ENCODE assay signal across 11 cellular contexts in genomic region chr11:57279131-57279530, GRCh38. TPM values are rescaled to one million over a fixed set of nuclear protein-coding genes. Genes with fewer than 3 reads are reported as not detected.
DNase-seq lines count a peak whose midpoint lies in the region; ATAC-seq and TF ChIP-seq lines count a peak whose summit lies in the region.
"Had no signal": no experiment of that assay in that cellular context is flagged by ENCODE, and none has a peak within 500 bp of the region (broad histone marks: within the 10 kb centered on the region; RNA-seq: fewer than 3 reads in every experiment).

No MANE protein-coding gene starts in this region.

- no peak overlapping the region for H3K9ac ChIP-seq in mammary epithelial cell (ENCODE audit: insufficient read depth, low read length)

- H3K4me1 ChIP-seq in mammary epithelial cell (ENCODE audit: insufficient read depth, low read length): peaks cover 36% of the 10 kb centered on the region

- H3K27ac ChIP-seq in mammary epithelial cell (ENCODE audit: insufficient read depth, low read depth, low read length): peak overlapping the region; percentile 40

- no peak for TF ChIP-seq CTCF in mammary epithelial cell (conservative IDR thresholded peaks at IDR 0.05 in 1 of 2, IDR thresholded peaks at IDR 0.05 in 1 of 2; ENCODE audit: extremely low read depth in 1 of 2, insufficient read depth in 1 of 2, low read depth in 1 of 2, low read length in 2 of 2)

- H3K9me3 ChIP-seq in mammary epithelial cell (replicated peaks; ENCODE audit: insufficient read depth, low read length): no peaks in the 10 kb centered on the region

- H2AFZ ChIP-seq in mammary epithelial cell (ENCODE audit: low read depth, low read length): no peak overlapping the region

- H3K27me3 ChIP-seq in mammary epithelial cell (ENCODE audit: insufficient read depth, low read length): no peaks in the 10 kb centered on the region

- H3K4me3 ChIP-seq in mammary epithelial cell (replicated peaks in 1 of 3; ENCODE audit: insufficient read depth in 1 of 3, low read depth in 2 of 3, low read length in 3 of 3): no peak overlapping the region

- no peaks in the 10 kb centered on the region for H3K79me2 ChIP-seq in mammary epithelial cell (ENCODE audit: insufficient read depth, low read length)

- 97% methylated on average over 5 of the region's 5 CpGs for WGBS in mammary epithelial cell (ENCODE audit: low coverage, missing lambda C conversion rate)

- in situ Hi-C loops in mammary epithelial cell (cut with MboI; ENCODE audit: low sequenced_read_pairs in 2 of 2): loop anchor here in 1 of 2 donors (10.0 kb wide), 1 partner anchor 144 kb away; no protein-coding TSS in a partner anchor

- peak overlapping the region; percentile 15 for H3K4me2 ChIP-seq in mammary epithelial cell (ENCODE audit: insufficient read depth, low read depth, low read length)

- intact Hi-C loops in mammary epithelial cell (cut with micrococcal nuclease): loop anchor here (1.0 kb wide), 3 partner anchors 14 to 46 kb away; no protein-coding TSS in a partner anchor

- DNase-seq in EL: peak; percentile 27
- DNase-seq in mammary epithelial cell: no peak
- peak; percentile 74 for DNase-seq in iris pigment epithelial cell (ENCODE audit: low read depth)
- DNase-seq in activated CD8-positive, alpha-beta memory T cell treated with anti-CD3 and anti-CD28 coated beads for 24 hours: no peak
- no peak for DNase-seq in NCI-H2029 (lab: John Stamatoyannopoulos, UW)
- DNase-seq: activated CD4-positive, alpha-beta T cell treated with anti-CD3 and anti-CD28 coated beads for 48 hours; NCI-H1048; NK-92 treated with Interleukin-12 subunit alpha and Interleukin-12 subunit beta, amount 100 ng/mL, for 24 hours; stimulated activated CD4-positive, alpha-beta T cell treated with anti-CD3 and anti-CD28 coated beads, Interleukin-15, amount 100 ng/mL, for 24 hours had no signal

- dilution Hi-C loops in mammary epithelial cell (cut with HindIII; ENCODE audit: low sequenced_read_pairs): loop anchor here (5.0 to 10.0 kb wide), 2 partner anchors 142 to 434 kb away; no protein-coding TSS in a partner anchor

- H3K36me3 ChIP-seq in mammary epithelial cell (ENCODE audit: insufficient read depth, low read length): no peaks in the 10 kb centered on the region

- no peak for ATAC-seq in HG02852 (IDR thresholded peaks at IDR 0.05; ENCODE audit: unreplicated experiment)

- no TSS peak for BruUV-seq in mammary epithelial cell (replicated peaks; lab: Mats Ljungman, UMichigan)

- H4K20me1 ChIP-seq in mammary epithelial cell (ENCODE audit: insufficient read depth, low read length): no peaks in the 10 kb centered on the region

- CTCF ChIA-PET in mammary epithelial cell (lab: Charles Lee; ENCODE audit: low non-redundant PET): interaction anchor here (0.6 to 1.0 kb wide), 2 partner anchors 67 to 178 kb away, joined by 4 to 7 read pairs; no protein-coding TSS in a partner anchor

RNA-seq across cellular contexts. Expression of gene APLNR, which starts 42.1 kb away (rescaled TPM):
- not detected for total RNA-seq in mammary epithelial cell
- polyA plus RNA-seq in mammary epithelial cell: not detected
- not detected for polyA minus RNA-seq in mammary epithelial cell

RNA-seq across cellular contexts. Expression of gene TNKS1BP1, which starts 45.6 kb away (rescaled TPM):
- 100 to 1,000 TPM; 195 to 208 TPM for total RNA-seq in mammary epithelial cell
- polyA plus RNA-seq in mammary epithelial cell: 84.3 TPM
- 309 TPM for polyA minus RNA-seq in mammary epithelial cell

RNA-seq across cellular contexts. Expression of gene SSRP1, which starts 56.6 kb away (rescaled TPM):
- total RNA-seq in mammary epithelial cell: 100 to 1,000 TPM in 1 of 2 donors, 10 to 100 TPM in 1; 53.0 to 127 TPM
- 160 TPM for polyA plus RNA-seq in mammary epithelial cell
- 291 TPM for polyA minus RNA-seq in mammary epithelial cell

RNA-seq across cellular contexts. Expression of gene P2RX3, which starts 59.0 kb away (rescaled TPM):
- total RNA-seq in mammary epithelial cell: not detected
- not detected for polyA plus RNA-seq in mammary epithelial cell
- polyA minus RNA-seq in mammary epithelial cell: not detected
- total RNA-seq: progenitor cell of endocrine pancreas had no signal

Comparison
In these comparisons a context has a peak if more than half of its experiments do, and no peak if none do; other contexts are left out.
1. DNase-seq: peak in EL (single experiment) and iris pigment epithelial cell (single experiment); none in mammary epithelial cell (single experiment), activated CD8-positive, alpha-beta memory T cell treated with anti-CD3 and anti-CD28 coated beads for 24 hours (single experiment) and NCI-H2029 (single experiment).